Comparison of ENCODE assay signal across 1 cellular context in the genomic region with DNA sequence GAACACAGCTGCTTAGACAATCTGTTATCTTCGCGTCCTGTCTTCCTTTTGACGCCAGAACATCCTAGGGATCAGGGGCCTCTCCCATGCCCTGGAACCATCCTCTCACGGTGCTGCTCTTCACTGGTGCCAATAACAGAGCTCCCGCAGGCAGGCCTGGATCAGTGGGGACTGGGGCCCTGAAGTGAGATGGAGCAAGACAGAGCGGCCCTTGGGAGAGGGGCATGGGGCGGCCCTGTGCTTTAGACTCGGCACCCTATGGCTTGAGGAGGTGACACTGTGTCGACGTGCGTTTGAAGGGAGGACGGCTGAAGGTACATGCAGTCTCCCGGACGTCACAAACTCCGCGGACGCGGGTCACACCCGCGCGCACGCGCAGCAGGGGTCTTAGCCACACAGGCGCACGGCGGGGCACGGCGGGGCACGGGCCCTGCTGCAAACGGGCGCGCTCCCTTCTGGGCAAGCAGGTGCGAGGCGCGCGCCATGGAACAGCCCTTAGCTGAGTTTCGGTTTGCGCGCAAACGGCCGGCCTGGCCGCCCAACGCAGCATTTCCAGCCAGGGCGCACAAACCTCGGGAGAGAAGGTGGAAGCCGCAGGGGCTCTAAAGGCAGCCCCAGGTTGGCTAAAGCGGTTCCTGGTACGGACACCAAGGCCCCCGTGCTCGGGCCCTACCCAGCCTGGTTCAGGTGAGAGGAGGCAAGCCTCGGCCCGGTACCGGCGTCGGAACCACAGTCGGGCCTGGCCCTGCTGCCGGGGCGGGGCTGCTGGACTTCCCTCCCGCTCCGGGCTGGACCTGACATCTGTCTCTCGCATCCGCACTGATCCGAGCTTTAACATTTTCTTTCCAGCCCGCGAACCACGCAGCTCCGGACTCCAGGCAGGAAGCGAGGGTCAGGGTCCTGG.
TF ChIP-seq lines count a peak whose summit lies in the region.

No MANE protein-coding gene starts in this region.

TF ChIP-seq in IMR-90, 13 proteins besides CTCF, POLR2A, EP300 and RAD21:
- TF ChIP-seq CEBPB (IDR thresholded peaks at IDR 0.05; ENCODE audit: low read depth, low read length) (no peak), SMC3 (IDR thresholded peaks at IDR 0.05; ENCODE audit: low read depth, low read length) (no peak), FOS (IDR thresholded peaks at IDR 0.05; ENCODE audit: low read depth, low read length) (no peak), CHD1 (IDR thresholded peaks at IDR 0.05; ENCODE audit: low read depth, low read length) (no peak), RFX5 (IDR thresholded peaks at IDR 0.05; ENCODE audit: low read depth, low read length) (no peak), RCOR1 (IDR thresholded peaks at IDR 0.05; ENCODE audit: insufficient replicate concordance, low read length) (no peak), MXI1 (IDR thresholded peaks at IDR 0.05; ENCODE audit: borderline replicate concordance, low read depth, low read length) (no peak), BHLHE40 (IDR thresholded peaks at IDR 0.05; ENCODE audit: low read depth, low read length) (no peak), NFE2L2 (IDR thresholded peaks at IDR 0.05; ENCODE audit: low read depth, low read length) (no peak), MAZ (IDR thresholded peaks at IDR 0.05; ENCODE audit: borderline replicate concordance, low read depth, low read length) (no peak), MAFK (IDR thresholded peaks at IDR 0.05; ENCODE audit: low read depth, low read length) (no peak)
- TF ChIP-seq, protein P1, sequence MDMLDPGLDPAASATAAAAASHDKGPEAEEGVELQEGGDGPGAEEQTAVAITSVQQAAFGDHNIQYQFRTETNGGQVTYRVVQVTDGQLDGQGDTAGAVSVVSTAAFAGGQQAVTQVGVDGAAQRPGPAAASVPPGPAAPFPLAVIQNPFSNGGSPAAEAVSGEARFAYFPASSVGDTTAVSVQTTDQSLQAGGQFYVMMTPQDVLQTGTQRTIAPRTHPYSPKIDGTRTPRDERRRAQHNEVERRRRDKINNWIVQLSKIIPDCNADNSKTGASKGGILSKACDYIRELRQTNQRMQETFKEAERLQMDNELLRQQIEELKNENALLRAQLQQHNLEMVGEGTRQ (IDR thresholded peaks at IDR 0.05; ENCODE audit: low read depth, low read length), result no peak
- TF ChIP-seq, protein P2, sequence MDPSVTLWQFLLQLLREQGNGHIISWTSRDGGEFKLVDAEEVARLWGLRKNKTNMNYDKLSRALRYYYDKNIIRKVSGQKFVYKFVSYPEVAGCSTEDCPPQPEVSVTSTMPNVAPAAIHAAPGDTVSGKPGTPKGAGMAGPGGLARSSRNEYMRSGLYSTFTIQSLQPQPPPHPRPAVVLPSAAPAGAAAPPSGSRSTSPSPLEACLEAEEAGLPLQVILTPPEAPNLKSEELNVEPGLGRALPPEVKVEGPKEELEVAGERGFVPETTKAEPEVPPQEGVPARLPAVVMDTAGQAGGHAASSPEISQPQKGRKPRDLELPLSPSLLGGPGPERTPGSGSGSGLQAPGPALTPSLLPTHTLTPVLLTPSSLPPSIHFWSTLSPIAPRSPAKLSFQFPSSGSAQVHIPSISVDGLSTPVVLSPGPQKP (IDR thresholded peaks at IDR 0.05; ENCODE audit: borderline replicate concordance, low read depth, low read length), result no peak
